12 cellular contexts compared by ENCODE assay signal in genomic region chr18:48821251-48821590, GRCh38.
DNase-seq lines count a peak whose midpoint lies in the region; ATAC-seq, FAIRE-seq and TF ChIP-seq lines count a peak whose summit lies in the region.
"Had no signal": no experiment of that assay in that cellular context is flagged by ENCODE, and none has a peak within 500 bp of the region (broad histone marks: within the 10 kb centered on the region; RNA-seq: fewer than 3 reads in every experiment).

No MANE protein-coding gene starts in this region.

- no peaks in the 10 kb centered on the region for H3K79me2 ChIP-seq in astrocyte (ENCODE audit: insufficient read depth, low read length)

- no peak overlapping the region for H2AFZ ChIP-seq in astrocyte (ENCODE audit: low read depth, low read length)

- TF ChIP-seq POLR2A in stomach (IDR thresholded peaks at IDR 0.05) = no peak

- no peak for FAIRE-seq in astrocyte (lab: Jason Lieb, UNC)
- FAIRE-seq: endometrium had no signal

- H3K27me3 Mint-ChIP-seq in astrocyte (ENCODE audit: low read depth, unreplicated experiment) = no peaks in the 10 kb centered on the region

- no peak overlapping the region for H3K4me3 Mint-ChIP-seq in astrocyte (ENCODE audit: unreplicated experiment)

- TF ChIP-seq CTCF in right atrium auricular region (IDR thresholded peaks at IDR 0.05) (no peak), astrocyte (IDR thresholded peaks at IDR 0.05; ENCODE audit: insufficient read depth, low read depth, low read length) (no peak), stomach (IDR thresholded peaks at IDR 0.05) (no peak)

- H3K36me3 Mint-ChIP-seq in astrocyte (ENCODE audit: low read depth, unreplicated experiment) = peaks cover 54% of the 10 kb centered on the region

- peaks cover 14% of the 10 kb centered on the region for H3K4me1 Mint-ChIP-seq in astrocyte (ENCODE audit: low read depth, unreplicated experiment)

- H3K9me3 ChIP-seq in right atrium auricular region (no peaks in the 10 kb centered on the region), astrocyte (ENCODE audit: insufficient read depth, low read depth, low read length) (no peaks in the 10 kb centered on the region), stomach (no peaks in the 10 kb centered on the region)
- H3K9me3 ChIP-seq: left lung had no signal

- H3K27ac Mint-ChIP-seq in astrocyte (ENCODE audit: unreplicated experiment) = peak overlapping the region; percentile 34

- no peaks in the 10 kb centered on the region for H4K20me1 ChIP-seq in astrocyte (ENCODE audit: insufficient read depth, low read length)

- H3K27ac ChIP-seq in right atrium auricular region (peak overlapping the region; percentile 57 to 80), astrocyte (ENCODE audit: low read depth, low read length) (no peak overlapping the region), stomach (no peak overlapping the region)
- H3K27ac ChIP-seq: left lung had no signal

- H3K4me2 ChIP-seq in astrocyte (ENCODE audit: low read length) = no peak overlapping the region

- WGBS in stomach, 5 donors = 76 to 96% (median 91%) methylated on average over 5 of the region's 5 CpGs

- H3K4me1 ChIP-seq in right atrium auricular region (peaks cover 0 to 51% of the 10 kb centered on the region in 2 donors), astrocyte (ENCODE audit: insufficient read depth, low read length) (peaks cover 16% of the 10 kb centered on the region), stomach (peaks cover 0 to 11% (median under 1%) of the 10 kb centered on the region in 4 donors)
- H3K4me1 ChIP-seq: left lung had no signal

- TF ChIP-seq EP300 in stomach (IDR thresholded peaks at IDR 0.05) = no peak

- H3K4me3 ChIP-seq in right atrium auricular region (no peak overlapping the region), astrocyte (ENCODE audit: insufficient read depth, low read depth, low read length) (no peak overlapping the region), stomach (no peak overlapping the region)
- H3K4me3 ChIP-seq: left lung had no signal

- DNase-seq in right atrium auricular region (ENCODE audit: low spot score) = peak; percentile 28
- no peak for DNase-seq in left ventricle myocardium superior
- no peak for DNase-seq in astrocyte (ENCODE audit: low read depth)
- peak; percentile 8 for DNase-seq in stomach
- no peak for DNase-seq in DMS53 treated with DMSO at 0.1 percent for 48 hours (lab: John Stamatoyannopoulos, UW; ENCODE audit: unreplicated experiment)
- DNase-seq in SKM-1 treated with dmso at 0.1 percent for 144 hours (lab: John Stamatoyannopoulos, UW; ENCODE audit: unreplicated experiment) = no peak
- no peak for DNase-seq in effector CD4-positive, alpha-beta T cell
- DNase-seq: DND-41, nucleus accumbens had no signal

- intact Hi-C loops in left ventricle myocardium superior (cut with micrococcal nuclease) (no loop called here), stomach (cut with DNase I; ENCODE audit: low total_unique reads) (no loop called here)

- peaks cover 16% of the 10 kb centered on the region for H3K36me3 ChIP-seq in right atrium auricular region
- H3K36me3 ChIP-seq in astrocyte (ENCODE audit: insufficient read depth, low read length) = peaks cover 2% of the 10 kb centered on the region
- H3K36me3 ChIP-seq in stomach = peaks cover 0 to 56% (median 45%) of the 10 kb centered on the region in 4 donors

- ATAC-seq in left ventricle myocardium superior = no peak
- peak; percentile 6 for ATAC-seq in HG03108 (IDR thresholded peaks at IDR 0.05; ENCODE audit: unreplicated experiment)
- ATAC-seq: left lung had no signal

- no peaks in the 10 kb centered on the region for H3K27me3 ChIP-seq in right atrium auricular region
- no peaks in the 10 kb centered on the region for H3K27me3 ChIP-seq in astrocyte (ENCODE audit: insufficient read depth, low read length)
- H3K27me3 ChIP-seq in stomach = no peaks in the 10 kb centered on the region
- H3K27me3 ChIP-seq: left lung had no signal

- H3K9ac ChIP-seq in astrocyte (ENCODE audit: low read length) = no peak overlapping the region

- peaks cover 8% of the 10 kb centered on the region for H3K9me3 Mint-ChIP-seq in astrocyte (ENCODE audit: unreplicated experiment)

Comparison
In these comparisons a context has a peak if more than half of its experiments do, and no peak if none do; other contexts are left out.
1. DNase-seq: peak in right atrium auricular region (single experiment) and stomach (single experiment); none in left ventricle myocardium superior (single experiment), astrocyte (single experiment), DMS53 treated with DMSO at 0.1 percent for 48 hours (single experiment), SKM-1 treated with dmso at 0.1 percent for 144 hours (single experiment) and effector CD4-positive, alpha-beta T cell (single experiment).
2. H3K27ac ChIP-seq: peak in right atrium auricular region (2 of 2); none in astrocyte (single experiment) and stomach (0 of 5).